33 cellular contexts compared by ENCODE assay signal in the genomic region with DNA sequence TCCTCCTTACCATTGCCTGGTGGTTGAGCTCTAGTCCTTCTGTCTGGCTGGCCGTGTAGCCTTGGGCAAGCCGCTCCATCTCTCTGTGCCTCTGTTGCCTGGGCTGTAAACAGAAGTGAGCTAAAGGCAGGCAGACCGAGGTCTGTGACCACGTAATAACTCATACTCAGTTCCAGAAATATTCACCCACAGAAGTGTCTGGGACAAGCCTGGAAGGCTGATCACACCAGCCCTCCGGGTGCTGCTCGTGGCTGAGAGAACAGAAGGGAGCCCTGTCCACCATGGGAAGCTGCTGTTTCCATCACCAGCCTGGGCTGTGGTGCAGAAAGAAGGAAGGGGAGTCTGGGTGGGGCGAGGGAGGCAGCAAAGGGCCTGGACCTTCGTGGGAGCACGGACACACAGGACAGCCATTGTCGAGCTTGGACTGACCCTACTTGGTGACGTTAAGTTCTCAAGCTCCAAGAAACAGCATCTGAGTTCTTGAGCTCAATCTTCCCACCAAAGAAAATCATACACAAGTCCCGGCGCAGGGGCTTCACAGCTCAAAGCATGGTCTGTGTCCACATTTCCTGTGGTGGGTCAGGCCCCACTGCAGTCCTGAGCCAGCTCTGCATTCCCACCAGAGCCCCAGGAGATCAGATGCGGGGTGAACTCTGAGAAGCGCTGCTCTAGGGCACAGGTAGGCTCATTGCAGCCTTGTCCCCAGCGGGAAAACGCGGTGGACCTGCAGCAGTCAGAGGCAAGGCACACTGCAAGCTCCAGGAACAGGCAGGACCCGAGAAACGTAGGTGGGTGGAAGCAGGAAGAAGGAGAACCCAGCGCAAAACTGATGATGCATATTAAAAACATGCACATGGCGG.
DNase-seq lines count a peak whose midpoint lies in the region; ATAC-seq and TF ChIP-seq lines count a peak whose summit lies in the region.
"Had no signal": no experiment of that assay in that cellular context is flagged by ENCODE, and none has a peak within 500 bp of the region (broad histone marks: within the 10 kb centered on the region; RNA-seq: fewer than 3 reads in every experiment).

No MANE protein-coding gene starts in this region.

- no peak for TF ChIP-seq CTCF in lung (IDR thresholded peaks at IDR 0.05; ENCODE audit: control extremely low read depth, extremely low read depth)

- peaks cover 0 to 6% of the 10 kb centered on the region in 2 donors for H3K4me1 ChIP-seq in lung (ENCODE audit: control insufficient read depth in 2 of 2, insufficient read depth in 2 of 2, low read length in 2 of 2)
- H3K4me1 ChIP-seq: foreskin keratinocyte, pancreas had no signal

- no peaks in the 10 kb centered on the region for H3K36me3 Mint-ChIP-seq in activated CD8-positive, alpha-beta memory T cell treated with anti-CD3 and anti-CD28 coated beads, Interleukin-2, amount 10 ng/mL, durations not matched to agents 7 days and 5 days
- H3K36me3 Mint-ChIP-seq: activated naive CD8-positive, alpha-beta T cell treated with anti-CD3 and anti-CD28 coated beads, Interleukin-2, amount 10 ng/mL, durations not matched to agents 7 days and 5 days had no signal

- peaks cover 7% of the 10 kb centered on the region for H3K4me1 Mint-ChIP-seq in activated CD8-positive, alpha-beta memory T cell treated with anti-CD3 and anti-CD28 coated beads, Interleukin-2, amount 10 ng/mL, durations not matched to agents 7 days and 5 days

- no peak overlapping the region for H3K4me3 Mint-ChIP-seq in activated CD8-positive, alpha-beta memory T cell treated with anti-CD3 and anti-CD28 coated beads, Interleukin-2, amount 10 ng/mL, durations not matched to agents 7 days and 5 days
- H3K4me3 Mint-ChIP-seq: activated CD8-positive, alpha-beta T cell treated with anti-CD3 and anti-CD28 coated beads, Interleukin-2, amount 10 ng/mL, durations not matched to agents 7 days and 5 days; activated naive CD8-positive, alpha-beta T cell treated with anti-CD3 and anti-CD28 coated beads, Interleukin-2, amount 10 ng/mL, durations not matched to agents 7 days and 5 days; activated T-cell treated with anti-CD3 and anti-CD28 coated beads, Interleukin-2, amount 50 U/mL, for 24 hours had no signal

- H3K27ac Mint-ChIP-seq in activated CD8-positive, alpha-beta memory T cell treated with anti-CD3 and anti-CD28 coated beads, Interleukin-2, amount 10 ng/mL, durations not matched to agents 7 days and 5 days = no peak overlapping the region
- H3K27ac Mint-ChIP-seq: activated CD8-positive, alpha-beta T cell treated with anti-CD3 and anti-CD28 coated beads, Interleukin-2, amount 10 ng/mL, durations not matched to agents 7 days and 5 days; activated naive CD8-positive, alpha-beta T cell treated with anti-CD3 and anti-CD28 coated beads, Interleukin-2, amount 10 ng/mL, durations not matched to agents 7 days and 5 days; activated T-cell treated with anti-CD3 and anti-CD28 coated beads, Interleukin-2, amount 50 U/mL, for 24 hours had no signal

- ATAC-seq in activated CD8-positive, alpha-beta memory T cell treated with anti-CD3 and anti-CD28 coated beads, Interleukin-2, amount 10 ng/mL, durations not matched to agents 7 days and 5 days = no peak
- no peak for ATAC-seq in lung (ENCODE audit: insufficient read depth, low FRiP score)
- ATAC-seq: activated CD4-positive, CD25-positive, alpha-beta regulatory T cell treated with anti-CD3 and anti-CD28 coated beads, Interleukin-2, amount 50 U/mL, for 24 hours; activated CD8-positive, alpha-beta T cell treated with anti-CD3 and anti-CD28 coated beads, Interleukin-2, amount 10 ng/mL, durations not matched to agents 7 days and 5 days; foreskin keratinocyte; heart right ventricle; mucosa of descending colon; pancreas; PC-3 had no signal

- no peaks in the 10 kb centered on the region for H3K36me3 ChIP-seq in lung (ENCODE audit: control insufficient read depth in 2 of 2, insufficient read depth in 2 of 2, low read length in 2 of 2)
- H3K36me3 ChIP-seq: esophagus squamous epithelium, HAP-1, heart right ventricle, pancreas, thyroid gland had no signal

- no peak overlapping the region for H3K4me3 ChIP-seq in lung
- H3K4me3 ChIP-seq: coronary artery, esophagus squamous epithelium, HAP-1, heart right ventricle, mucosa of descending colon, pancreas, SK-N-MC, thyroid gland had no signal

- 87% methylated on average over 22 of the region's 22 CpGs for WGBS in lung, 2 donors

- no peak overlapping the region for H3K27ac ChIP-seq in lung (ENCODE audit: low read depth in 1 of 2, low read length in 1 of 2)
- H3K27ac ChIP-seq: coronary artery, esophagus squamous epithelium, foreskin keratinocyte, heart right ventricle, HL-60, pancreas, SK-N-MC, thyroid gland had no signal

- peak; percentile 20 for DNase-seq in activated CD4-positive, CD25-positive, alpha-beta regulatory T cell treated with anti-CD3 and anti-CD28 coated beads, Interleukin-2, amount 50 U/mL, for 72 hours
- no peak for DNase-seq in activated CD4-positive, CD25-positive, alpha-beta regulatory T cell (lab: John Stamatoyannopoulos, UW)
- peak; percentile 23 for DNase-seq in activated CD8-positive, alpha-beta memory T cell treated with anti-CD3 and anti-CD28 coated beads, Interleukin-2, amount 10 ng/mL, durations not matched to agents 7 days and 5 days
- DNase-seq in lung (ENCODE audit: low spot score) (peak; percentile 22), ureter (ENCODE audit: low spot score) (peak; percentile 27)
- DNase-seq in effector CD8-positive, alpha-beta T cell (lab: John Stamatoyannopoulos, UW) = no peak
- no peak for DNase-seq in central memory CD4-positive, alpha-beta T cell
- no peak for DNase-seq in activated T-cell treated with anti-CD3 and anti-CD28 coated beads, Interleukin-2, amount 50 U/mL, for 1 hour
- DNase-seq: 8988T; activated CD8-positive, alpha-beta T cell treated with anti-CD3 and anti-CD28 coated beads, Interleukin-2, amount 10 ng/mL, durations not matched to agents 7 days and 5 days; activated effector memory CD4-positive, alpha-beta T cell treated with anti-CD3 and anti-CD28 coated beads, Interleukin-2, amount 50 U/mL, for 16 hours; activated naive CD8-positive, alpha-beta T cell treated with anti-CD3 and anti-CD28 coated beads, Interleukin-2, amount 10 ng/mL, durations not matched to agents 7 days and 5 days; activated T-cell treated with anti-CD3 and anti-CD28 coated beads, Interleukin-2, amount 50 U/mL, for 24 hours; C1 segment of cervical spinal cord; DMS153; esophagus squamous epithelium; foreskin keratinocyte; heart right ventricle; Karpas-422; NCI-H1436; NCI-H2081 treated with DMSO at 0.1 percent for 48 hours; NCI-H2227 treated with DMSO at 0.1 percent for 48 hours; NCI-H69; pancreas; PC-3; T-helper 2 cell; thyroid gland had no signal

- no peaks in the 10 kb centered on the region for H3K27me3 ChIP-seq in lung (ENCODE audit: control insufficient read depth, insufficient read depth)
- H3K27me3 ChIP-seq: pancreas, thyroid gland had no signal

- H3K9me3 Mint-ChIP-seq in activated CD8-positive, alpha-beta memory T cell treated with anti-CD3 and anti-CD28 coated beads, Interleukin-2, amount 10 ng/mL, durations not matched to agents 7 days and 5 days (ENCODE audit: low read depth) = no peaks in the 10 kb centered on the region
- H3K9me3 Mint-ChIP-seq: activated naive CD8-positive, alpha-beta T cell treated with anti-CD3 and anti-CD28 coated beads, Interleukin-2, amount 10 ng/mL, durations not matched to agents 7 days and 5 days; activated T-cell treated with anti-CD3 and anti-CD28 coated beads, Interleukin-2, amount 50 U/mL, for 24 hours had no signal

- no peaks in the 10 kb centered on the region for H3K9me3 ChIP-seq in lung (ENCODE audit: control insufficient read depth in 2 of 2, insufficient read depth in 1 of 2, low read length in 1 of 2)
- H3K9me3 ChIP-seq: esophagus squamous epithelium, HAP-1, heart right ventricle, mucosa of descending colon, pancreas, thyroid gland had no signal

- CTCF ChIA-PET in activated CD8-positive, alpha-beta memory T cell treated with anti-CD3 and anti-CD28 coated beads, Interleukin-2, amount 10 ng/mL, durations not matched to agents 7 days and 5 days (lab: Charles Lee) = interaction anchor here (1.0 to 1.4 kb wide), 3 partner anchors 38 to 294 kb away, joined by 3 to 4 read pairs (median 3); no protein-coding TSS in a partner anchor

- H3K27me3 Mint-ChIP-seq in activated CD8-positive, alpha-beta memory T cell treated with anti-CD3 and anti-CD28 coated beads, Interleukin-2, amount 10 ng/mL, durations not matched to agents 7 days and 5 days = peaks cover 53% of the 10 kb centered on the region

Comparison
In these comparisons a context has a peak if more than half of its experiments do, and no peak if none do; other contexts are left out.
1. DNase-seq: peak in activated CD4-positive, CD25-positive, alpha-beta regulatory T cell treated with anti-CD3 and anti-CD28 coated beads, Interleukin-2, amount 50 U/mL, for 72 hours (single experiment), activated CD8-positive, alpha-beta memory T cell treated with anti-CD3 and anti-CD28 coated beads, Interleukin-2, amount 10 ng/mL, durations not matched to agents 7 days and 5 days (single experiment), lung (single experiment) and ureter (single experiment); none in activated CD4-positive, CD25-positive, alpha-beta regulatory T cell (0 of 4), effector CD8-positive, alpha-beta T cell (single experiment), central memory CD4-positive, alpha-beta T cell (single experiment) and activated T-cell treated with anti-CD3 and anti-CD28 coated beads, Interleukin-2, amount 50 U/mL, for 1 hour (single experiment).